Comparison of ENCODE assay signal across 8 cellular contexts in genomic region chrX:68432648-68433047, GRCh38. TPM values are rescaled to one million over a fixed set of nuclear protein-coding genes. Genes with fewer than 3 reads are reported as not detected.
DNase-seq lines count a peak whose midpoint lies in the region; ATAC-seq and TF ChIP-seq lines count a peak whose summit lies in the region.

No MANE protein-coding gene starts in this region.

- peaks cover 42% of the 10 kb centered on the region for H3K27me3 Mint-ChIP-seq in activated CD8-positive, alpha-beta memory T cell treated with anti-CD3 and anti-CD28 coated beads, Interleukin-2, amount 10 ng/mL, durations not matched to agents 7 days and 5 days

- no peaks in the 10 kb centered on the region for H3K9me3 Mint-ChIP-seq in activated CD8-positive, alpha-beta memory T cell treated with anti-CD3 and anti-CD28 coated beads, Interleukin-2, amount 10 ng/mL, durations not matched to agents 7 days and 5 days (ENCODE audit: low read depth)

- H3K36me3 ChIP-seq in kidney epithelial cell (ENCODE audit: control insufficient read depth, insufficient read depth, low read length) (no peaks in the 10 kb centered on the region), subcutaneous abdominal adipose tissue (ENCODE audit: control insufficient read depth in 5 of 5, insufficient read depth in 5 of 5, low read length in 5 of 5) (no peaks in the 10 kb centered on the region)

- no peaks in the 10 kb centered on the region for H3K27me3 ChIP-seq in kidney epithelial cell (ENCODE audit: control insufficient read depth, insufficient read depth, low read length)
- H3K27me3 ChIP-seq in subcutaneous abdominal adipose tissue (ENCODE audit: control insufficient read depth in 5 of 5, insufficient read depth in 4 of 5, low read length in 5 of 5), result peaks cover 0 to 12% (median 5%) of the 10 kb centered on the region in 5 donors

- peak overlapping the region; percentile 48 for H3K27ac ChIP-seq in subcutaneous abdominal adipose tissue (ENCODE audit: low read depth, low read length)

- H3K36me3 Mint-ChIP-seq in activated CD8-positive, alpha-beta memory T cell treated with anti-CD3 and anti-CD28 coated beads, Interleukin-2, amount 10 ng/mL, durations not matched to agents 7 days and 5 days, result no peaks in the 10 kb centered on the region

- no peak overlapping the region for H3K4me3 Mint-ChIP-seq in activated CD8-positive, alpha-beta memory T cell treated with anti-CD3 and anti-CD28 coated beads, Interleukin-2, amount 10 ng/mL, durations not matched to agents 7 days and 5 days

- CTCF ChIA-PET in activated CD8-positive, alpha-beta memory T cell treated with anti-CD3 and anti-CD28 coated beads, Interleukin-2, amount 10 ng/mL, durations not matched to agents 7 days and 5 days (lab: Charles Lee), result no interaction called here

- ATAC-seq in activated CD8-positive, alpha-beta memory T cell treated with anti-CD3 and anti-CD28 coated beads, Interleukin-2, amount 10 ng/mL, durations not matched to agents 7 days and 5 days, result no peak

- peaks cover 4% of the 10 kb centered on the region for H3K4me1 Mint-ChIP-seq in activated CD8-positive, alpha-beta memory T cell treated with anti-CD3 and anti-CD28 coated beads, Interleukin-2, amount 10 ng/mL, durations not matched to agents 7 days and 5 days

- TF ChIP-seq CTCF in kidney epithelial cell (IDR thresholded peaks at IDR 0.05; ENCODE audit: insufficient read depth, low read length, poor library complexity, severe bottlenecking), result no peak

- DNase-seq in DMS53 (lab: John Stamatoyannopoulos, UW) (peak; percentile 44), DMS53 treated with DMSO at 0.1 percent for 48 hours (lab: John Stamatoyannopoulos, UW; ENCODE audit: unreplicated experiment) (no peak), astrocyte of the hippocampus (ENCODE audit: low read depth, low spot score) (peak; percentile 29), kidney epithelial cell (ENCODE audit: low read depth) (no peak), NCI-H1092 treated with DMSO at 0.1 percent for 48 hours (lab: John Stamatoyannopoulos, UW) (no peak)
- DNase-seq in activated CD8-positive, alpha-beta memory T cell treated with anti-CD3 and anti-CD28 coated beads, Interleukin-2, amount 10 ng/mL, durations not matched to agents 7 days and 5 days, result no peak
- no peak for DNase-seq in stimulated activated naive CD4-positive, alpha-beta T cell (lab: John Stamatoyannopoulos, UW)

- no peaks in the 10 kb centered on the region for H3K9me3 ChIP-seq in subcutaneous abdominal adipose tissue (ENCODE audit: control insufficient read depth in 5 of 5, low read length in 5 of 5)

- H3K9ac ChIP-seq in subcutaneous abdominal adipose tissue (ENCODE audit: low read length in 5 of 5), result peak overlapping the region in 3 of 5 donors; percentile 66 to 76 (median 72)

- H3K4me1 ChIP-seq in subcutaneous abdominal adipose tissue (ENCODE audit: control insufficient read depth in 5 of 5, insufficient read depth in 5 of 5, low read length in 5 of 5), result peaks cover 0 to 19% (median 13%) of the 10 kb centered on the region in 5 donors

- peak overlapping the region; percentile 57 for H3K4me3 ChIP-seq in kidney epithelial cell (ENCODE audit: low read depth, low read length)
- H3K4me3 ChIP-seq in subcutaneous abdominal adipose tissue (ENCODE audit: low read depth in 1 of 5, low read length in 5 of 5), result peak overlapping the region; percentile 64 to 90 (median 81)

- H3K27ac Mint-ChIP-seq in activated CD8-positive, alpha-beta memory T cell treated with anti-CD3 and anti-CD28 coated beads, Interleukin-2, amount 10 ng/mL, durations not matched to agents 7 days and 5 days, result no peak overlapping the region

RNA-seq across cellular contexts. Expression of gene OPHN1, which starts 0.6 kb away (rescaled TPM):
- 3.1 and 6.9 TPM in 2 replicates for total RNA-seq in kidney epithelial cell
- total RNA-seq in activated CD8-positive, alpha-beta memory T cell treated with anti-CD3 and anti-CD28 coated beads, Interleukin-2, amount 10 ng/mL, durations not matched to agents 7 days and 5 days, result under 1 TPM; 0.09 to 0.15 TPM

Comparison
In these comparisons a context has a peak if more than half of its experiments do, and no peak if none do; other contexts are left out.
1. DNase-seq: peak in DMS53 (single experiment) and astrocyte of the hippocampus (single experiment); none in DMS53 treated with DMSO at 0.1 percent for 48 hours (single experiment), kidney epithelial cell (single experiment), activated CD8-positive, alpha-beta memory T cell treated with anti-CD3 and anti-CD28 coated beads, Interleukin-2, amount 10 ng/mL, durations not matched to agents 7 days and 5 days (single experiment), NCI-H1092 treated with DMSO at 0.1 percent for 48 hours (single experiment) and stimulated activated naive CD4-positive, alpha-beta T cell (0 of 6).